Comparison of ENCODE assay signal across 20 cellular contexts in the genomic region with DNA sequence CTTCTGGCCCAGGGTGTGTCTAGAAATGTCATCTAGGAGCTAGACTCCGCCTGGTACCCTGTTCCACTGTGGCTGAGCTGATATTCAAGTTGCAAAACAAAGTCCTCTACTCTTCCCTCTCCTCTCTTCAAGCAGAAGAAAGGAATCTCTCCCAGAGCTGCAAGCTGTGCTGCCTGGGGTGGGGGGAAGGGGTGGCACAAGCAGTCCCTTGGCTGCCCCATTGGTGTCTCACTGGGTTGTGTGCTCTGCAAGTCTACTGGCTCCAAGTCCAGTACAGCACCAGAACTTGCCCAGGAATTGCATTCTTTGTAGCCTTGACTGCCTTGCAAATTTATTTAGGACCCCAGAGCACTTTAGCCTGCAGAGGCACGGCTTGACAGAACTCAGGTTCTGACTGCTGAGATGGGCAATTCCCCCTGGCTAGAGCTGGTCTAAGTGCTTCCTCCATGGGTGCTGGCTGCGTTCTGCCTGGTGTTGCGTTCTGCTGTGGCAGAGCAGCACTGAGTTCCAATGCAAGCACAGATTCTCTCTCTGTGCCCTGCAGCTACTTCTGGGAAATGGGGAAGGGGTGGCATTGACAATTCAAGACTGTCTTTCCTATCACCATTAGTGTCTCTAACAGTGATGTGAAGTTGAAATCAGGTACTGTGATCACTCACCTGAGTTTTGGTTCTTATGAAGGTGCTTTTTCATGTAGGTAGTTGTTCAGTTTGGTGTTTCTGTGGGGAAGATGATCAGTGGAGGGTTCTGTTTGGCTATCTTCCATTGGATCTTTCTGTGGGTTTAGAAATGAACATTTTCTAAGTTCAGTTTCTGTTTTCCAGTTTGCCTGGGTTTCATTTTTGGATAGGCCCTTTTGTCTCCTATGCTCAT. TPM values are rescaled to one million over a fixed set of nuclear protein-coding genes. Genes with fewer than 3 reads are reported as not detected.
A peak's percentile ranks its signal among the peaks of the same experiment; 100 is the strongest.
DNase-seq lines count a peak whose midpoint lies in the region; ATAC-seq and TF ChIP-seq lines count a peak whose summit lies in the region.
"Had no signal": no experiment of that assay in that cellular context is flagged by ENCODE, and none has a peak within 500 bp of the region (broad histone marks: within the 10 kb centered on the region; RNA-seq: fewer than 3 reads in every experiment).

No MANE protein-coding gene starts in this region.

- no peak overlapping the region for H3K14ac ChIP-seq in IMR-90 (replicated peaks; ENCODE audit: low read depth, low read length)

- CTCF ChIA-PET in IMR-90 (lab: Yijun Ruan, JAX), result no interaction called here

- BruUV-seq in IMR-90 (replicated peaks; lab: Mats Ljungman, UMichigan), result no TSS peak

- DNase-seq in IMR-90 (no peak), pons (ENCODE audit: low spot score) (peak; percentile 2), mucosa of gallbladder (ENCODE audit: low spot score) (no peak), NCI-H446 treated with DMSO at 0.1 percent for 48 hours (lab: John Stamatoyannopoulos, UW) (no peak)
- DNase-seq: activated CD8-positive, alpha-beta memory T cell treated with anti-CD3 and anti-CD28 coated beads for 24 hours; activated gamma-delta T cell treated with Interleukin-2 at 50 U/mL for 16 hours; AML-193; Caco-2; effector memory CD4-positive, alpha-beta T cell; EL; NCI-H1436 treated with DMSO at 0.1 percent for 48 hours; NCI-H526; retina; Right ventricle myocardium superior; SW 1271; testis had no signal

- H4K8ac ChIP-seq in IMR-90 (ENCODE audit: low read depth in 2 of 2, low read length in 2 of 2), result no peak overlapping the region

- H3K9me3 ChIP-seq in IMR-90 (ENCODE audit: control insufficient read depth, insufficient read depth, low read length), result no peaks in the 10 kb centered on the region
- H3K9me3 ChIP-seq: Caco-2, testis had no signal

- H2AK9ac ChIP-seq in IMR-90 (replicated peaks; ENCODE audit: low read depth, low read length, poor library complexity), result no peak overlapping the region

- peaks cover 46 to 72% of the 10 kb centered on the region in 2 experiments for H3K79me1 ChIP-seq in IMR-90 (ENCODE audit: low read depth in 1 of 2, low read length in 2 of 2)

- peak overlapping the region; percentile 37 for H3K27ac Mint-ChIP-seq in activated naive CD8-positive, alpha-beta T cell

- no peak overlapping the region for H4K91ac ChIP-seq in IMR-90 (ENCODE audit: insufficient read depth, low read depth, low read length)

- H3K56ac ChIP-seq in IMR-90 (ENCODE audit: extremely low read depth, insufficient read depth, low read length), result no peak overlapping the region

- no peak overlapping the region for H2BK15ac ChIP-seq in IMR-90 (ENCODE audit: low read depth, low read length)

- H2BK5ac ChIP-seq in IMR-90 (ENCODE audit: low read depth, low read length, poor library complexity, severe bottlenecking), result no peak overlapping the region

- dilution Hi-C loops in IMR-90 (cut with HindIII; ENCODE audit: low sequenced_read_pairs, unreplicated experiment), result no loop called here

- TF ChIP-seq CTCF in IMR-90 (conservative IDR thresholded peaks at IDR 0.05; ENCODE audit: low read depth, low read length), result no peak

- H3K4me1 Mint-ChIP-seq in activated naive CD8-positive, alpha-beta T cell (ENCODE audit: low read depth), result peaks cover 47% of the 10 kb centered on the region

- peaks cover 22% of the 10 kb centered on the region for H3K36me3 ChIP-seq in IMR-90 (ENCODE audit: control insufficient read depth, insufficient read depth, low read length)

- in situ Hi-C loops in IMR-90 (cut with MboI; ENCODE audit: low sequenced_read_pairs), result no loop called here

- H3K4ac ChIP-seq in IMR-90 (ENCODE audit: low read depth, low read length), result 0 out of 2 replicates have a peak overlapping the region, but pooled peaks have one; percentile 1

- H2BK20ac ChIP-seq in IMR-90 (ENCODE audit: low read depth, low read length), result no peak overlapping the region

- POLR2A ChIA-PET in IMR-90 (lab: Charles Lee; ENCODE audit: unreplicated experiment), result no interaction called here

- H3K27me3 ChIP-seq in IMR-90 (ENCODE audit: control insufficient read depth, insufficient read depth, low read length), result no peaks in the 10 kb centered on the region
- H3K27me3 ChIP-seq: testis had no signal

- H3K9ac ChIP-seq in IMR-90 (ENCODE audit: low read depth, low read length), result no peak overlapping the region

- H4K5ac ChIP-seq in IMR-90 (ENCODE audit: low read depth, low read length), result no peak overlapping the region

- 100% methylated on average over 1 of the region's 4 CpGs; no CpG with 5 or more reads in 1 of the 2 experiments for WGBS in IMR-90 (ENCODE audit: extremely low coverage in 2 of 2, insufficient read length in 1 of 2), 2 experiments

- peaks cover 30% of the 10 kb centered on the region; the same call in 1 of the 2 replicates for H4K20me1 ChIP-seq in IMR-90 (ENCODE audit: insufficient read depth, low read length)

- H2AFZ ChIP-seq in IMR-90 (replicated peaks; ENCODE audit: low read length, poor library complexity), result no peak overlapping the region

- no peak overlapping the region for H3K27ac ChIP-seq in IMR-90 (ENCODE audit: insufficient read depth, low read length)
- H3K27ac ChIP-seq: testis had no signal

- ATAC-seq in GM18868 (IDR thresholded peaks at IDR 0.05; ENCODE audit: unreplicated experiment) (peak; percentile 42), IMR-90 (ENCODE audit: low read depth) (no peak), HG02885 (IDR thresholded peaks at IDR 0.05; ENCODE audit: poor library complexity, unreplicated experiment) (no peak)
- ATAC-seq: HepG2 had no signal

- peaks cover 14% of the 10 kb centered on the region; the same call in 1 of the 2 replicates for H3K9me1 ChIP-seq in IMR-90 (ENCODE audit: insufficient read depth, low read length)

- no peak overlapping the region for H3K23ac ChIP-seq in IMR-90 (ENCODE audit: low read depth, low read length)

- TF ChIP-seq RAD21 in IMR-90 (IDR thresholded peaks at IDR 0.05; ENCODE audit: low read length), result no peak

- H3K4me1 ChIP-seq in IMR-90 (ENCODE audit: control insufficient read depth, insufficient read depth, low read length), result no peaks in the 10 kb centered on the region
- H3K4me1 ChIP-seq: Caco-2, testis had no signal

- H2AK5ac ChIP-seq in IMR-90 (ENCODE audit: low read depth, low read length), result no peak overlapping the region

- no peaks in the 10 kb centered on the region for H3K9me3 Mint-ChIP-seq in activated naive CD8-positive, alpha-beta T cell (ENCODE audit: low read depth)

- no peak for TF ChIP-seq POLR2A in IMR-90 (IDR thresholded peaks at IDR 0.05; ENCODE audit: low read depth, low read length)

- no peak overlapping the region for H3K4me3 Mint-ChIP-seq in activated naive CD8-positive, alpha-beta T cell

- intact Hi-C loops in IMR-90 (cut with micrococcal nuclease), result no loop called here

- H3K4me2 ChIP-seq in IMR-90 (ENCODE audit: low read depth, low read length), result no peak overlapping the region

- no peaks in the 10 kb centered on the region for H3K27me3 Mint-ChIP-seq in activated naive CD8-positive, alpha-beta T cell

- no peak overlapping the region for H2BK120ac ChIP-seq in IMR-90 (ENCODE audit: low read depth, low read length)

- H3K36me3 Mint-ChIP-seq in activated naive CD8-positive, alpha-beta T cell, result peaks cover 27% of the 10 kb centered on the region

- H3K18ac ChIP-seq in IMR-90 (ENCODE audit: low read depth, low read length), result no peak overlapping the region

- H3K4me3 ChIP-seq in IMR-90 (ENCODE audit: insufficient read depth, low read depth, low read length), result no peak overlapping the region
- H3K4me3 ChIP-seq: testis had no signal

TF ChIP-seq in IMR-90, 13 proteins besides CTCF, POLR2A, EP300 and RAD21:
- TF ChIP-seq, protein P1, sequence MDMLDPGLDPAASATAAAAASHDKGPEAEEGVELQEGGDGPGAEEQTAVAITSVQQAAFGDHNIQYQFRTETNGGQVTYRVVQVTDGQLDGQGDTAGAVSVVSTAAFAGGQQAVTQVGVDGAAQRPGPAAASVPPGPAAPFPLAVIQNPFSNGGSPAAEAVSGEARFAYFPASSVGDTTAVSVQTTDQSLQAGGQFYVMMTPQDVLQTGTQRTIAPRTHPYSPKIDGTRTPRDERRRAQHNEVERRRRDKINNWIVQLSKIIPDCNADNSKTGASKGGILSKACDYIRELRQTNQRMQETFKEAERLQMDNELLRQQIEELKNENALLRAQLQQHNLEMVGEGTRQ (IDR thresholded peaks at IDR 0.05; ENCODE audit: low read depth, low read length), result no peak
- no peak for TF ChIP-seq NFE2L2 (IDR thresholded peaks at IDR 0.05; ENCODE audit: low read depth, low read length)
- TF ChIP-seq, protein P2, sequence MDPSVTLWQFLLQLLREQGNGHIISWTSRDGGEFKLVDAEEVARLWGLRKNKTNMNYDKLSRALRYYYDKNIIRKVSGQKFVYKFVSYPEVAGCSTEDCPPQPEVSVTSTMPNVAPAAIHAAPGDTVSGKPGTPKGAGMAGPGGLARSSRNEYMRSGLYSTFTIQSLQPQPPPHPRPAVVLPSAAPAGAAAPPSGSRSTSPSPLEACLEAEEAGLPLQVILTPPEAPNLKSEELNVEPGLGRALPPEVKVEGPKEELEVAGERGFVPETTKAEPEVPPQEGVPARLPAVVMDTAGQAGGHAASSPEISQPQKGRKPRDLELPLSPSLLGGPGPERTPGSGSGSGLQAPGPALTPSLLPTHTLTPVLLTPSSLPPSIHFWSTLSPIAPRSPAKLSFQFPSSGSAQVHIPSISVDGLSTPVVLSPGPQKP (IDR thresholded peaks at IDR 0.05; ENCODE audit: borderline replicate concordance, low read depth, low read length), result no peak
- TF ChIP-seq MAFK (IDR thresholded peaks at IDR 0.05; ENCODE audit: low read depth, low read length), result no peak
- TF ChIP-seq RCOR1 (IDR thresholded peaks at IDR 0.05; ENCODE audit: insufficient replicate concordance, low read length), result no peak
- no peak for TF ChIP-seq CHD1 (IDR thresholded peaks at IDR 0.05; ENCODE audit: low read depth, low read length)
- no peak for TF ChIP-seq FOS (IDR thresholded peaks at IDR 0.05; ENCODE audit: low read depth, low read length)
TF ChIP-seq in IMR-90: peak in this region for 0.

RNA-seq across cellular contexts. Expression of a gene that starts 39.5 kb away (rescaled TPM):
- total RNA-seq in IMR-90 (2012; rRNA removed) (37.6 and 50.5 TPM in 2 replicates), mucosa of gallbladder (36.7 TPM)
- 28.9 and 32.9 TPM in 2 replicates for polyA plus RNA-seq in IMR-90 (2012; rRNA removed)
- 9.9 and 11.5 TPM in 2 replicates for polyA plus RNA-seq in IMR-90 (2012; cell fraction: cytosol; rRNA removed)
- 7.8 and 33.4 TPM in 2 replicates for polyA plus RNA-seq in IMR-90 (2012; cell fraction: nucleus; rRNA removed; ENCODE audit: low replicate concordance)
